8 cellular contexts compared by ENCODE assay signal in genomic region chr2:54522624-54523281, GRCh38.
A peak's percentile ranks its signal among the peaks of the same experiment; 100 is the strongest.
DNase-seq lines count a peak whose midpoint lies in the region; ATAC-seq and TF ChIP-seq lines count a peak whose summit lies in the region.

No MANE protein-coding gene starts in this region.

- H3K4me1 ChIP-seq in colonic mucosa, result no peaks in the 10 kb centered on the region

- peak overlapping the region in 1 of 2 donors; percentile 38 for H3K9ac ChIP-seq in colonic mucosa (ENCODE audit: low read depth in 2 of 2, low read length in 2 of 2)

- intact Hi-C loops in colonic mucosa (cut with DNase I), result loop anchor here (5.0 to 10.0 kb wide), 3 partner anchors 102 to 185 kb away; no protein-coding TSS in a partner anchor

- no peak overlapping the region for H3K27ac ChIP-seq in AG04450 (ENCODE audit: low read depth, low read length)
- no peak overlapping the region for H3K27ac ChIP-seq in colonic mucosa

- no peaks in the 10 kb centered on the region for H3K9me3 ChIP-seq in AG04450 (ENCODE audit: control insufficient read depth, insufficient read depth, low read length)
- H3K9me3 ChIP-seq in colonic mucosa, result no peaks in the 10 kb centered on the region

- peak; percentile 65 for TF ChIP-seq CTCF in AG04450 (IDR thresholded peaks at IDR 0.05; ENCODE audit: low read depth, low read length)
- peak; percentile 62 for TF ChIP-seq CTCF in colonic mucosa (IDR thresholded peaks at IDR 0.05)

- POLR2A ChIA-PET in AG04450 (lab: Yijun Ruan, JAX), result interaction anchor here (0.8 kb wide), 1 partner anchor 35 kb away, joined by 5 read pairs; no protein-coding TSS in a partner anchor

- DNase-seq in AG04450 (ENCODE audit: low read depth, low spot score) (no peak), NCI-H2196 (lab: John Stamatoyannopoulos, UW; ENCODE audit: unreplicated experiment) (peak; percentile 55), colonic mucosa (peak; percentile 83), mucosa of gallbladder (ENCODE audit: low spot score) (peak; percentile 63)
- peak; percentile 41 for DNase-seq in activated CD4-positive, alpha-beta T cell treated with anti-CD3 and anti-CD28 coated beads for 1 hour
- DNase-seq in stimulated activated naive CD4-positive, alpha-beta T cell treated with Interleukin-2 at 50 U/mL for 16 hours (lab: John Stamatoyannopoulos, UW), result peak; percentile 30

- H3K36me3 ChIP-seq in colonic mucosa, result no peaks in the 10 kb centered on the region

- ATAC-seq in GM18868 (IDR thresholded peaks at IDR 0.05; ENCODE audit: unreplicated experiment) (peak; percentile 69), HG03135 (IDR thresholded peaks at IDR 0.05; ENCODE audit: unreplicated experiment) (peak; percentile 73)

- CTCF ChIA-PET in AG04450 (lab: Charles Lee), result interaction anchor here (0.7 to 5.4 kb wide), 8 partner anchors 9 to 443 kb away, joined by 3 to 66 read pairs (median 6); no protein-coding TSS in a partner anchor

- H3K4me3 ChIP-seq in AG04450 (ENCODE audit: low read depth, low read length) (no peak overlapping the region), colonic mucosa (no peak overlapping the region)

- H3K27me3 ChIP-seq in AG04450 (ENCODE audit: control insufficient read depth, insufficient read depth, low read length) (no peaks in the 10 kb centered on the region), colonic mucosa (no peaks in the 10 kb centered on the region)
